ENCODE assay signal across 8 cellular contexts in the genomic region with DNA sequence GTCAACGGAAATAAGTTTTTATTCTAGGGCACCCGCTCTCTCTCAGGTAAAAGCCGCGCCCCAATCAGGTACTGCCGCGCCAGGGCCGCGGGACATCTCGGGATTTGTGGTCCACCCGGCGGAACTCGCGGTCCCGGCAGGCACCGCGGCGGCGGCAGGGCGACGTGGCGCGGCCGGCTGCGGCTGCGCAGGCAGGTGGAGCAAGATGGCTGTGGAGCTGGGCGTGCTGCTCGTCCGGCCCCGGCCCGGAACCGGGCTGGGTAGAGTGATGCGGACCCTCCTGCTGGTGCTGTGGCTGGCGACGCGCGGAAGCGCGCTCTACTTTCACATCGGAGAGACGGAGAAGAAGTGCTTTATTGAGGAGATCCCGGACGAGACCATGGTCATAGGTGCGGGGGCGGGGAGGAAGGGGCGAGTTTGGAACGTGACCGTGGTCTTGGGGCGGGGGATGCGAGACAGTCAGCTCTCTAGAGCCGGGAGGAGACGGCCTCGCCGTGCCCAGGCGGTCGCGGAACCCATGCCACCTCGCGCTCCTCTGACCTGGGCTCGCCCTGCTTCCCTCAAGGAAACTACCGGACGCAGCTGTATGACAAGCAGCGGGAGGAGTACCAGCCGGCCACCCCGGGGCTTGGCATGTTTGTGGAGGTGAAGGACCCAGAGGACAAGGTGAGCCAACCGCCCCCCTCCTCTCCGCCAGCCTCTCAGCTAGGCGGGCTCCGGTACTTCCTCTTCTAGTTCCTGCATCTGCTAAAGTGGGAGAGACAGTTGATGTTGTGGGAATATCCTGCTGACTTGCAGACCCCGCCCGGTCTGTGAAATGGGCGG. TPM values are rescaled to one million over a fixed set of nuclear protein-coding genes. Genes with fewer than 3 reads are reported as not detected.
DNase-seq lines count a peak whose midpoint lies in the region; ATAC-seq, FAIRE-seq and TF ChIP-seq lines count a peak whose summit lies in the region.

Gene TMED9, plus strand, starts transcription at position 194 of the 825 bp plus-strand sequence. Its CDS starts 12 bp downstream, at position 206.

- H4K91ac ChIP-seq in H1 (replicated peaks; ENCODE audit: insufficient read length, low read length) (peak within 1 kb of the TSS; percentile 77), mesenchymal stem cell (ENCODE audit: low read length) (peak within 1 kb of the TSS; percentile 95)

- H3K27ac ChIP-seq in CD4-positive, CD25-positive, alpha-beta regulatory T cell (ENCODE audit: insufficient read depth, low read length, poor library complexity, severe bottlenecking): peak within 1 kb of the TSS; percentile 73
- H3K27ac ChIP-seq in H1 (ENCODE audit: low read depth, low read length) (peak within 1 kb of the TSS; percentile 58; the same call in 1 of the 2 replicates), mesenchymal stem cell (ENCODE audit: low read length, poor library complexity, severe bottlenecking) (peak within 1 kb of the TSS; percentile 82)

- H2BK12ac ChIP-seq in H1 (ENCODE audit: low read depth, low read length) (peak within 1 kb of the TSS; percentile 68; the same call in 1 of the 2 replicates), mesenchymal stem cell (ENCODE audit: low read length in 2 of 2) (peak within 1 kb of the TSS in 1 of 2 experiments; percentile 37)

- no peak within 1 kb of the TSS for H3K14ac ChIP-seq in H1 (ENCODE audit: insufficient read length)
- H3K14ac ChIP-seq in mesenchymal stem cell (ENCODE audit: low read length in 2 of 2): peak within 1 kb of the TSS in 1 of 2 experiments; percentile 95

- peak within 1 kb of the TSS; percentile 70 for H3K56ac ChIP-seq in H1 (replicated peaks; ENCODE audit: insufficient read length, low read depth, low read length)

- H3K27me3 ChIP-seq in CD4-positive, CD25-positive, alpha-beta regulatory T cell (ENCODE audit: control insufficient read depth, insufficient read depth, low read length): peaks cover 11% of the 10 kb centered on the region
- H3K27me3 ChIP-seq in H1 (replicated peaks in 1 of 4; ENCODE audit: control insufficient read depth in 3 of 4, extremely low read depth in 1 of 4, insufficient read depth in 3 of 4, low read length in 3 of 4) (no peaks in the 10 kb centered on the region), mesenchymal stem cell (ENCODE audit: control insufficient read depth in 1 of 2, insufficient read depth in 1 of 2, low read length in 2 of 2) (peaks cover 10 to 32% of the 10 kb centered on the region in 2 experiments)

- peak within 1 kb of the TSS; percentile 71; the same call in 1 of the 2 replicates for H2BK5ac ChIP-seq in H1 (ENCODE audit: low read depth, low read length)
- peak within 1 kb of the TSS; percentile 79 for H2BK5ac ChIP-seq in mesenchymal stem cell (ENCODE audit: low read depth, low read length, poor library complexity, severe bottlenecking)

- H3K36me3 ChIP-seq in CD4-positive, CD25-positive, alpha-beta regulatory T cell (ENCODE audit: control insufficient read depth, insufficient read depth, low read length): peaks cover 35% of the 10 kb centered on the region
- H3K36me3 ChIP-seq in H1 (ENCODE audit: control insufficient read depth in 2 of 4, insufficient read depth in 4 of 4, low read length in 3 of 4) (peaks cover 11 to 32% (median 22%) of the 10 kb centered on the region in 4 experiments; a peak in 6 of 8 replicates), mesenchymal stem cell (ENCODE audit: control insufficient read depth in 1 of 2, insufficient read depth in 2 of 2, low read depth in 1 of 2, low read length in 2 of 2) (peaks cover 37 to 39% of the 10 kb centered on the region in 2 experiments)

- peak; percentile 83 to 92 (median 90) for DNase-seq in CD4-positive, CD25-positive, alpha-beta regulatory T cell
- peak; percentile 73 for DNase-seq in NOMO-1 treated with DMSO at 0.1 percent for 48 hours (lab: John Stamatoyannopoulos, UW; ENCODE audit: unreplicated experiment)
- peak; percentile 90 for DNase-seq in activated CD8-positive, alpha-beta memory T cell treated with anti-CD3 and anti-CD28 coated beads, Interleukin-2, amount 10 ng/mL, durations not matched to agents 7 days and 5 days
- DNase-seq in H1 (ENCODE audit: low read depth in 1 of 2, low spot score in 2 of 2): peak; percentile 60 to 91
- DNase-seq in mesenchymal stem cell: peak; percentile 75
- peak; percentile 73 for DNase-seq in stimulated activated CD8-positive, alpha-beta memory T cell treated with anti-CD3 and anti-CD28 coated beads, Interleukin-12 subunit alpha, Interleukin-12 subunit beta, amount 100 ng/mL, for 24 hours (ENCODE audit: extremely low read depth)

- peak within 1 kb of the TSS; percentile 60 to 74 for H3K4me2 ChIP-seq in H1 (ENCODE audit: insufficient read depth in 1 of 2, low read depth in 2 of 2, low read length in 2 of 2)
- peak within 1 kb of the TSS; percentile 66 for H3K4me2 ChIP-seq in mesenchymal stem cell (ENCODE audit: low read length, poor library complexity, severe bottlenecking)

- no peak for FAIRE-seq in H1 (lab: Jason Lieb, UNC)

- peak within 1 kb of the TSS; percentile 78 to 99 (median 94) for H3K27ac Mint-ChIP-seq in CD4-positive, CD25-positive, alpha-beta regulatory T cell
- peak within 1 kb of the TSS; percentile 100 for H3K27ac Mint-ChIP-seq in activated CD8-positive, alpha-beta memory T cell treated with anti-CD3 and anti-CD28 coated beads, Interleukin-2, amount 10 ng/mL, durations not matched to agents 7 days and 5 days

- peak within 1 kb of the TSS; percentile 94 for H4K5ac ChIP-seq in H1 (ENCODE audit: insufficient read length, low read depth, low read length)

- H2BK15ac ChIP-seq in H1 (ENCODE audit: low read length) (no peak within 1 kb of the TSS), mesenchymal stem cell (ENCODE audit: low read depth, poor library complexity, severe bottlenecking) (no peak within 1 kb of the TSS)

- no peak for TF ChIP-seq CTCF in H1 (IDR thresholded peaks at IDR 0.05; ENCODE audit: control extremely low read depth in 1 of 3, insufficient read depth in 1 of 3, low read depth in 1 of 3, low read length in 3 of 3)

- no peak within 1 kb of the TSS for H2BK120ac ChIP-seq in H1 (replicated peaks; ENCODE audit: low read depth, low read length)
- H2BK120ac ChIP-seq in mesenchymal stem cell (ENCODE audit: low read depth, low read length): peak within 1 kb of the TSS; percentile 82

- CTCF ChIA-PET in activated CD8-positive, alpha-beta memory T cell treated with anti-CD3 and anti-CD28 coated beads, Interleukin-2, amount 10 ng/mL, durations not matched to agents 7 days and 5 days (lab: Charles Lee): interaction anchor here (1.1 to 1.5 kb wide), 4 partner anchors 8 to 97 kb away, joined by 3 to 4 read pairs (median 4); no protein-coding TSS in a partner anchor
- CTCF ChIA-PET in H1 (lab: Charles Lee; ENCODE audit: partially characterized antibody): interaction anchor here (0.7 to 0.8 kb wide), 2 partner anchors 13 to 54 kb away, joined by 3 read pairs; no protein-coding TSS in a partner anchor

- TF ChIP-seq EP300 in H1 (IDR thresholded peaks at IDR 0.05; ENCODE audit: borderline replicate concordance in 1 of 2, low read depth in 2 of 2, low read length in 2 of 2): no peak

- H3K18ac ChIP-seq in H1 (ENCODE audit: extremely low read depth, low read length): peak within 1 kb of the TSS; percentile 78
- H3K18ac ChIP-seq in mesenchymal stem cell (ENCODE audit: low read depth in 1 of 2, low read length in 2 of 2): peak within 1 kb of the TSS; percentile 92

- peak; percentile 98 for ATAC-seq in CD4-positive, CD25-positive, alpha-beta regulatory T cell (ENCODE audit: low read depth in 2 of 2)
- ATAC-seq in GM19324 (IDR thresholded peaks at IDR 0.05; ENCODE audit: low FRiP score, unreplicated experiment) (peak; percentile 94), HG03460 (IDR thresholded peaks at IDR 0.05; ENCODE audit: unreplicated experiment) (peak; percentile 96)
- ATAC-seq in activated CD8-positive, alpha-beta memory T cell treated with anti-CD3 and anti-CD28 coated beads, Interleukin-2, amount 10 ng/mL, durations not matched to agents 7 days and 5 days: peak; percentile 99

- H3K9me3 ChIP-seq in CD4-positive, CD25-positive, alpha-beta regulatory T cell (ENCODE audit: control insufficient read depth in 2 of 2, low read length in 2 of 2): no peaks in the 10 kb centered on the region
- H3K9me3 ChIP-seq in H1 (ENCODE audit: insufficient read depth in 2 of 2, low read depth in 1 of 2, low read length in 1 of 2): no peaks in the 10 kb centered on the region
- H3K9me3 ChIP-seq in mesenchymal stem cell (ENCODE audit: control insufficient read depth, low read length): no peaks in the 10 kb centered on the region

- H3K4me3 ChIP-seq in CD4-positive, CD25-positive, alpha-beta regulatory T cell (ENCODE audit: low read depth, low read length): peak within 1 kb of the TSS; percentile 81
- H3K4me3 ChIP-seq in H1 (ENCODE audit: extremely low read depth in 1 of 4, insufficient read depth in 2 of 4, low read depth in 3 of 4, low read length in 4 of 4): peak within 1 kb of the TSS; percentile 50 to 89 (median 82)
- peak within 1 kb of the TSS; percentile 94 to 96 for H3K4me3 ChIP-seq in mesenchymal stem cell (ENCODE audit: insufficient read depth in 1 of 2, low read depth in 1 of 2, low read length in 2 of 2)

- H3K23ac ChIP-seq in H1 (ENCODE audit: insufficient read length): no peak within 1 kb of the TSS
- peak within 1 kb of the TSS; percentile 72 to 100 for H3K23ac ChIP-seq in mesenchymal stem cell (ENCODE audit: low read length in 2 of 2)

- H3K9me3 Mint-ChIP-seq in CD4-positive, CD25-positive, alpha-beta regulatory T cell: no peaks in the 10 kb centered on the region
- no peaks in the 10 kb centered on the region for H3K9me3 Mint-ChIP-seq in activated CD8-positive, alpha-beta memory T cell treated with anti-CD3 and anti-CD28 coated beads, Interleukin-2, amount 10 ng/mL, durations not matched to agents 7 days and 5 days (ENCODE audit: low read depth)

- H2AFZ ChIP-seq in H1 (ENCODE audit: low read length): peak within 1 kb of the TSS; percentile 90
- peak within 1 kb of the TSS; percentile 57 for H2AFZ ChIP-seq in mesenchymal stem cell (ENCODE audit: low read depth, low read length)

- H3K27me3 Mint-ChIP-seq in CD4-positive, CD25-positive, alpha-beta regulatory T cell: peaks cover 18% of the 10 kb centered on the region
- H3K27me3 Mint-ChIP-seq in activated CD8-positive, alpha-beta memory T cell treated with anti-CD3 and anti-CD28 coated beads, Interleukin-2, amount 10 ng/mL, durations not matched to agents 7 days and 5 days: peaks cover 30% of the 10 kb centered on the region

- TF ChIP-seq POLR2A in H1 (IDR thresholded peaks at IDR 0.05; ENCODE audit: control extremely low read depth in 1 of 2, low read depth in 2 of 2, low read length in 2 of 2): peak; percentile 39 to 90

- peaks cover 2% of the 10 kb centered on the region; the same call in 1 of the 2 replicates for H3K23me2 ChIP-seq in H1 (ENCODE audit: low read depth, low read length)

- no peak within 1 kb of the TSS for H2BK20ac ChIP-seq in H1 (ENCODE audit: low read length)

- peak within 1 kb of the TSS; percentile 95 to 100 (median 99) for H3K4me3 Mint-ChIP-seq in CD4-positive, CD25-positive, alpha-beta regulatory T cell
- H3K4me3 Mint-ChIP-seq in activated CD8-positive, alpha-beta memory T cell treated with anti-CD3 and anti-CD28 coated beads, Interleukin-2, amount 10 ng/mL, durations not matched to agents 7 days and 5 days: peak within 1 kb of the TSS; percentile 97

- WGBS in H1 (ENCODE audit: extremely low coverage in 1 of 2, insufficient coverage in 1 of 2, insufficient read length in 1 of 2, insufficient replicate concordance in 2 of 2, low coverage in 1 of 2, low lambda C conversion rate in 2 of 2, missing lambda C conversion rate in 1 of 2), 2 experiments: 2% methylated on average over 68 of the region's 71 CpGs; no CpG with 5 or more reads in 1 of the 2 experiments
- under 1% methylated on average over 63 of the region's 71 CpGs for WGBS in mesenchymal stem cell

- H4K8ac ChIP-seq in H1 (ENCODE audit: extremely low read depth, insufficient read depth, low read length) (peak within 1 kb of the TSS; percentile 93; the same call in 1 of the 2 replicates), mesenchymal stem cell (ENCODE audit: low read length) (peak within 1 kb of the TSS; percentile 97)

- TF ChIP-seq RAD21 in H1 (IDR thresholded peaks at IDR 0.05 in 1 of 2, conservative IDR thresholded peaks at IDR 0.05 in 1 of 2; ENCODE audit: low read depth in 2 of 2, low read length in 2 of 2): no peak

- H2AK5ac ChIP-seq in H1 (ENCODE audit: low read depth, low read length): no peak within 1 kb of the TSS
- H2AK5ac ChIP-seq in mesenchymal stem cell (ENCODE audit: low read length, severe bottlenecking): peak within 1 kb of the TSS; percentile 65

- H3K4me1 ChIP-seq in CD4-positive, CD25-positive, alpha-beta regulatory T cell (ENCODE audit: control insufficient read depth, insufficient read depth, low read length, poor library complexity, severe bottlenecking): peaks cover 18% of the 10 kb centered on the region
- H3K4me1 ChIP-seq in H1 (replicated peaks in 1 of 4; ENCODE audit: control insufficient read depth in 3 of 4, insufficient read depth in 4 of 4, low read length in 3 of 4) (no peaks in the 10 kb centered on the region), mesenchymal stem cell (ENCODE audit: control insufficient read depth, insufficient read depth, low read depth, low read length) (peaks cover 13% of the 10 kb centered on the region)

- H4K20me1 ChIP-seq in H1 (replicated peaks in 1 of 2; ENCODE audit: control insufficient read depth in 1 of 2, insufficient read depth in 2 of 2, low read length in 2 of 2): peaks cover 2 to 4% of the 10 kb centered on the region in 2 experiments

- H3K4me1 Mint-ChIP-seq in CD4-positive, CD25-positive, alpha-beta regulatory T cell: peaks cover 0 to 26% (median 12%) of the 10 kb centered on the region in 4 donors
- H3K4me1 Mint-ChIP-seq in activated CD8-positive, alpha-beta memory T cell treated with anti-CD3 and anti-CD28 coated beads, Interleukin-2, amount 10 ng/mL, durations not matched to agents 7 days and 5 days: peaks cover 37% of the 10 kb centered on the region

- H3K79me2 ChIP-seq in H1 (ENCODE audit: control insufficient read depth in 1 of 2, insufficient read depth in 2 of 2, low read length in 2 of 2): peaks cover 0 to 4% of the 10 kb centered on the region in 2 experiments; a peak in 1 of 4 replicates

- H3K36me3 Mint-ChIP-seq in CD4-positive, CD25-positive, alpha-beta regulatory T cell: peaks cover 15% of the 10 kb centered on the region
- peaks cover 33% of the 10 kb centered on the region for H3K36me3 Mint-ChIP-seq in activated CD8-positive, alpha-beta memory T cell treated with anti-CD3 and anti-CD28 coated beads, Interleukin-2, amount 10 ng/mL, durations not matched to agents 7 days and 5 days

- H3K4ac ChIP-seq in H1 (replicated peaks; ENCODE audit: insufficient read length, low read depth, low read length): peak within 1 kb of the TSS; percentile 80
- H3K4ac ChIP-seq in mesenchymal stem cell (ENCODE audit: low read depth in 1 of 2, low read length in 2 of 2): peak within 1 kb of the TSS; percentile 92

- POLR2A ChIA-PET in H1 (lab: Charles Lee; ENCODE audit: partially characterized antibody): interaction anchor here (0.6 to 2.8 kb wide), 14 partner anchors 9 to 620 kb away, joined by 3 to 19 read pairs (median 6); partner anchors contain the start of gene DDX41

- H3K79me1 ChIP-seq in H1 (ENCODE audit: low read depth, low read length) (no peaks in the 10 kb centered on the region; the same call in 1 of the 2 replicates), mesenchymal stem cell (replicated peaks; ENCODE audit: low read length, poor library complexity, severe bottlenecking) (peaks cover 26% of the 10 kb centered on the region)

- H3K9ac ChIP-seq in H1 (replicated peaks in 1 of 4; ENCODE audit: extremely low read depth in 1 of 4, low read depth in 3 of 4, low read length in 3 of 4): peak within 1 kb of the TSS; percentile 72 to 91 (median 82)
- peak within 1 kb of the TSS; percentile 97 for H3K9ac ChIP-seq in mesenchymal stem cell (ENCODE audit: low read length)

RNA-seq across cellular contexts. Expression of gene TMED9, which starts in this region (rescaled TPM):
- 63.2 TPM for total RNA-seq in CD4-positive, CD25-positive, alpha-beta regulatory T cell
- 100 to 1,000 TPM in 2 of 4 donors, 10 to 100 TPM in 2; 83.7 to 141 (median 108) TPM for polyA plus RNA-seq in CD4-positive, CD25-positive, alpha-beta regulatory T cell
- total RNA-seq in activated CD8-positive, alpha-beta memory T cell treated with anti-CD3 and anti-CD28 coated beads, Interleukin-2, amount 10 ng/mL, durations not matched to agents 7 days and 5 days: 100 to 1,000 TPM in 1 of 2 experiments, 10 to 100 TPM in 1; 99.9 to 111 TPM
- total RNA-seq in H1 (2021; fragmentation: NEBNext Ultra II Directional; extraction: Animal tissue kit (Norgen Biotek cat#: 25700)): 156 and 160 TPM in 2 replicates
- polyA plus RNA-seq in H1 (2011; rRNA removed): 130 and 141 TPM in 2 replicates
- polyA plus RNA-seq in H1 (2011; cell fraction: cytosol; rRNA removed): 185 TPM
- 119 TPM for polyA plus RNA-seq in H1 (2011; cell fraction: nucleus; rRNA removed)
- 124 to 218 TPM (median 205 TPM) in 4 replicates for polyA plus RNA-seq in H1 (2012, experiment 1 of 2)
- 162 TPM for polyA plus RNA-seq in H1 (2012, experiment 2 of 2)
- 141 TPM for polyA plus RNA-seq in H1 (2013, experiment 1 of 2)
- polyA plus RNA-seq in H1 (2013, experiment 2 of 2): 178 TPM
- polyA minus RNA-seq in H1 (2011; rRNA and poly(A)+ RNA removed): 187 and 190 TPM in 2 replicates
- 74.6 TPM for polyA minus RNA-seq in H1 (2011; cell fraction: cytosol; rRNA and poly(A)+ RNA removed)
- polyA minus RNA-seq in H1 (2011; cell fraction: nucleus; rRNA and poly(A)+ RNA removed): 46.5 TPM
- polyA plus RNA-seq in mesenchymal stem cell (2013, experiment 1 of 2): 290 TPM
- 292 TPM for polyA plus RNA-seq in mesenchymal stem cell (2013, experiment 2 of 2)

Comparison
In these comparisons a context has a peak if more than half of its experiments do, and no peak if none do; other contexts are left out.
1. Peak in every context shown above with its lines: DNase-seq, ATAC-seq, H3K4me3 ChIP-seq and H3K27ac ChIP-seq.